Comparison of ENCODE assay signal across 1 cellular context in the genomic region with DNA sequence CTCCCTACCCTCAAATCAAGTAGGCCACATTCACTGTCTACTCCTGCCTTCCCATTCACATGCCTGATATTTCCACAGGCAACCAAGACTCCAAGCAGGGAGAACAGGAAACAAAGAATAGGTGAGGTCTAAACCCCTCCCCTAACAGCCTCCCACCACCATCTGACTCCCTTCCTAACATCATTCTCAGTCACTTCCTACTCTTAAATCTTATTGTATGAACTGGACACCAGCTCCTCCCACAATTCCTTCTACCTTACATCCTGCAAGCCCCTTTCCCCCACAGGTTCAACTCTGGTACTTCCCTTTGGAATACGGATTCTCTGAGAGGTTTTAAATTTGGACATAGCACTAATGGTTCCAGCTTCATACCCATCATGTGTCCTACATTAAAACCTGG.
TF ChIP-seq lines count a peak whose summit lies in the region.

No MANE protein-coding gene starts in this region.

TF ChIP-seq in HEK293, 187 proteins besides CTCF, POLR2A, EP300 and RAD21 (continued from another document):
- TF ChIP-seq ZNF843 (tag by site-specific recombination; IDR thresholded peaks at IDR 0.05) = no peak
- TF ChIP-seq MZF1 (tag by site-specific recombination; IDR thresholded peaks at IDR 0.05; ENCODE audit: borderline replicate concordance) = no peak
- TF ChIP-seq ZBTB21 (tag by site-specific recombination; IDR thresholded peaks at IDR 0.05) = no peak
- TF ChIP-seq, protein P1, sequence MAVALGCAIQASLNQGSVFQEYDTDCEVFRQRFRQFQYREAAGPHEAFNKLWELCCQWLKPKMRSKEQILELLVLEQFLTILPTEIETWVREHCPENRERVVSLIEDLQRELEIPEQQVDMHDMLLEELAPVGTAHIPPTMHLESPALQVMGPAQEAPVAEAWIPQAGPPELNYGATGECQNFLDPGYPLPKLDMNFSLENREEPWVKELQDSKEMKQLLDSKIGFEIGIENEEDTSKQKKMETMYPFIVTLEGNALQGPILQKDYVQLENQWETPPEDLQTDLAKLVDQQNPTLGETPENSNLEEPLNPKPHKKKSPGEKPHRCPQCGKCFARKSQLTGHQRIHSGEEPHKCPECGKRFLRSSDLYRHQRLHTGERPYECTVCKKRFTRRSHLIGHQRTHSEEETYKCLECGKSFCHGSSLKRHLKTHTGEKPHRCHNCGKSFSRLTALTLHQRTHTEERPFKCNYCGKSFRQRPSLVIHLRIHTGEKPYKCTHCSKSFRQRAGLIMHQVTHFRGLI (tag by site-specific recombination; IDR thresholded peaks at IDR 0.05) = no peak
- TF ChIP-seq ZFP41 (tag by site-specific recombination; IDR thresholded peaks at IDR 0.05; ENCODE audit: borderline replicate concordance) = no peak
- no peak for TF ChIP-seq ZNF366 (tag by site-specific recombination; conservative IDR thresholded peaks at IDR 0.05)
- TF ChIP-seq, protein P2, sequence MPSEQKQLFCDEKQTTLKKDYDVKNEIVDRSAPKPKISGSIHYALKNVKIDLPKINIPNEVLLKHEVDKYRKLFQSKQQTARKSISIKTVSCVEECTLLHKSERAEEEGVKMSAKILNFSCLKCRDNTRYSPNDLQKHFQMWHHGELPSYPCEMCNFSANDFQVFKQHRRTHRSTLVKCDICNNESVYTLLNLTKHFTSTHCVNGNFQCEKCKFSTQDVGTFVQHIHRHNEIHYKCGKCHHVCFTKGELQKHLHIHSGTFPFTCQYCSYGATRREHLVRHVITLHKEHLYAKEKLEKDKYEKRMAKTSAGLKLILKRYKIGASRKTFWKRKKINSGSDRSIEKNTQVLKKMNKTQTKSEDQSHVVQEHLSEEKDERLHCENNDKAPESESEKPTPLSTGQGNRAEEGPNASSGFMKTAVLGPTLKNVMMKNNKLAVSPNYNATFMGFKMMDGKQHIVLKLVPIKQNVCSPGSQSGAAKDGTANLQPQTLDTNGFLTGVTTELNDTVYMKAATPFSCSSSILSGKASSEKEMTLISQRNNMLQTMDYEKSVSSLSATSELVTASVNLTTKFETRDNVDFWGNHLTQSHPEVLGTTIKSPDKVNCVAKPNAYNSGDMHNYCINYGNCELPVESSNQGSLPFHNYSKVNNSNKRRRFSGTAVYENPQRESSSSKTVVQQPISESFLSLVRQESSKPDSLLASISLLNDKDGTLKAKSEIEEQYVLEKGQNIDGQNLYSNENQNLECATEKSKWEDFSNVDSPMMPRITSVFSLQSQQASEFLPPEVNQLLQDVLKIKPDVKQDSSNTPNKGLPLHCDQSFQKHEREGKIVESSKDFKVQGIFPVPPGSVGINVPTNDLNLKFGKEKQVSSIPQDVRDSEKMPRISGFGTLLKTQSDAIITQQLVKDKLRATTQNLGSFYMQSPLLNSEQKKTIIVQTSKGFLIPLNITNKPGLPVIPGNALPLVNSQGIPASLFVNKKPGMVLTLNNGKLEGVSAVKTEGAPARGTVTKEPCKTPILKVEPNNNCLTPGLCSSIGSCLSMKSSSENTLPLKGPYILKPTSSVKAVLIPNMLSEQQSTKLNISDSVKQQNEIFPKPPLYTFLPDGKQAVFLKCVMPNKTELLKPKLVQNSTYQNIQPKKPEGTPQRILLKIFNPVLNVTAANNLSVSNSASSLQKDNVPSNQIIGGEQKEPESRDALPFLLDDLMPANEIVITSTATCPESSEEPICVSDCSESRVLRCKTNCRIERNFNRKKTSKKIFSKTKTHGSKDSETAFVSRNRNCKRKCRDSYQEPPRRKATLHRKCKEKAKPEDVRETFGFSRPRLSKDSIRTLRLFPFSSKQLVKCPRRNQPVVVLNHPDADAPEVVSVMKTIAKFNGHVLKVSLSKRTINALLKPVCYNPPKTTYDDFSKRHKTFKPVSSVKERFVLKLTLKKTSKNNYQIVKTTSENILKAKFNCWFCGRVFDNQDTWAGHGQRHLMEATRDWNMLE (tag by site-specific recombination; conservative IDR thresholded peaks at IDR 0.05; ENCODE audit: low read depth) = no peak
- no peak for TF ChIP-seq ZSCAN16 (tag by site-specific recombination; IDR thresholded peaks at IDR 0.05)
- TF ChIP-seq, protein P3, sequence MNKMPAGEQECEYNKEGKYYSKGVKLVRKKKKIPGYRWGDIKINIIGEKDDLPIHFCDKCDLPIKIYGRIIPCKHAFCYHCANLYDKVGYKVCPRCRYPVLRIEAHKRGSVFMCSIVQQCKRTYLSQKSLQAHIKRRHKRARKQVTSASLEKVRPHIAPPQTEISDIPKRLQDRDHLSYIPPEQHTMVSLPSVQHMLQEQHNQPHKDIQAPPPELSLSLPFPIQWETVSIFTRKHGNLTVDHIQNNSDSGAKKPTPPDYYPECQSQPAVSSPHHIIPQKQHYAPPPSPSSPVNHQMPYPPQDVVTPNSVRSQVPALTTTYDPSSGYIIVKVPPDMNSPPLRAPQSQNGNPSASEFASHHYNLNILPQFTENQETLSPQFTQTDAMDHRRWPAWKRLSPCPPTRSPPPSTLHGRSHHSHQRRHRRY (tag by site-specific recombination; IDR thresholded peaks at IDR 0.05) = no peak
